ENCODE assay signal across 1 cellular context in the genomic region with DNA sequence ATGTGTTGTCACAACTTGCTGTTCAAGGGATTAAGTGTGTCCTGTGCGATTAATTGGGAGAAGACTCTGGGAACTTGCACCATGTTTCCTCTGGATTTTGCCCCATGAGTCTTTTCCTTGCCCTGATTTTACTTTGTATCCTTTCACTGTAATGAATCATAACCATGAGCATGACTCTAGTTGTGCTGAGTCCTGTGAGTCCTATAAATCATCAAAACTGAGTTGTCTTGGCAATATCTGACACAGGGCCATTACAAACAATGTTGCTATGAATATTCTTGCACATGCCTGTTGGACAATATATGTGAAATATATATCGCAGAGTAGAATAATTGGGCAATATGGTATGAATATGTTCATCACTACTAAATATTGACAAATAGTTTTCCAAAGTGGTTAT.
TF ChIP-seq lines count a peak whose summit lies in the region.

No MANE protein-coding gene starts in this region.

TF ChIP-seq in WTC11, 78 proteins besides CTCF, POLR2A, EP300 and RAD21 (continued from another document):
- TF ChIP-seq, protein P1, sequence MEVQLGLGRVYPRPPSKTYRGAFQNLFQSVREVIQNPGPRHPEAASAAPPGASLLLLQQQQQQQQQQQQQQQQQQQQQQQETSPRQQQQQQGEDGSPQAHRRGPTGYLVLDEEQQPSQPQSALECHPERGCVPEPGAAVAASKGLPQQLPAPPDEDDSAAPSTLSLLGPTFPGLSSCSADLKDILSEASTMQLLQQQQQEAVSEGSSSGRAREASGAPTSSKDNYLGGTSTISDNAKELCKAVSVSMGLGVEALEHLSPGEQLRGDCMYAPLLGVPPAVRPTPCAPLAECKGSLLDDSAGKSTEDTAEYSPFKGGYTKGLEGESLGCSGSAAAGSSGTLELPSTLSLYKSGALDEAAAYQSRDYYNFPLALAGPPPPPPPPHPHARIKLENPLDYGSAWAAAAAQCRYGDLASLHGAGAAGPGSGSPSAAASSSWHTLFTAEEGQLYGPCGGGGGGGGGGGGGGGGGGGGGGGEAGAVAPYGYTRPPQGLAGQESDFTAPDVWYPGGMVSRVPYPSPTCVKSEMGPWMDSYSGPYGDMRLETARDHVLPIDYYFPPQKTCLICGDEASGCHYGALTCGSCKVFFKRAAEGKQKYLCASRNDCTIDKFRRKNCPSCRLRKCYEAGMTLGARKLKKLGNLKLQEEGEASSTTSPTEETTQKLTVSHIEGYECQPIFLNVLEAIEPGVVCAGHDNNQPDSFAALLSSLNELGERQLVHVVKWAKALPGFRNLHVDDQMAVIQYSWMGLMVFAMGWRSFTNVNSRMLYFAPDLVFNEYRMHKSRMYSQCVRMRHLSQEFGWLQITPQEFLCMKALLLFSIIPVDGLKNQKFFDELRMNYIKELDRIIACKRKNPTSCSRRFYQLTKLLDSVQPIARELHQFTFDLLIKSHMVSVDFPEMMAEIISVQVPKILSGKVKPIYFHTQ (CRISPR knock-in tag; IDR thresholded peaks at IDR 0.05): no peak
- no peak for TF ChIP-seq CBFB (CRISPR knock-in tag; IDR thresholded peaks at IDR 0.05; ENCODE audit: low read depth)
- TF ChIP-seq, protein P2, sequence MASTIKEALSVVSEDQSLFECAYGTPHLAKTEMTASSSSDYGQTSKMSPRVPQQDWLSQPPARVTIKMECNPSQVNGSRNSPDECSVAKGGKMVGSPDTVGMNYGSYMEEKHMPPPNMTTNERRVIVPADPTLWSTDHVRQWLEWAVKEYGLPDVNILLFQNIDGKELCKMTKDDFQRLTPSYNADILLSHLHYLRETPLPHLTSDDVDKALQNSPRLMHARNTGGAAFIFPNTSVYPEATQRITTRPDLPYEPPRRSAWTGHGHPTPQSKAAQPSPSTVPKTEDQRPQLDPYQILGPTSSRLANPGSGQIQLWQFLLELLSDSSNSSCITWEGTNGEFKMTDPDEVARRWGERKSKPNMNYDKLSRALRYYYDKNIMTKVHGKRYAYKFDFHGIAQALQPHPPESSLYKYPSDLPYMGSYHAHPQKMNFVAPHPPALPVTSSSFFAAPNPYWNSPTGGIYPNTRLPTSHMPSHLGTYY (CRISPR knock-in tag; IDR thresholded peaks at IDR 0.05): no peak
- TF ChIP-seq, protein P3, sequence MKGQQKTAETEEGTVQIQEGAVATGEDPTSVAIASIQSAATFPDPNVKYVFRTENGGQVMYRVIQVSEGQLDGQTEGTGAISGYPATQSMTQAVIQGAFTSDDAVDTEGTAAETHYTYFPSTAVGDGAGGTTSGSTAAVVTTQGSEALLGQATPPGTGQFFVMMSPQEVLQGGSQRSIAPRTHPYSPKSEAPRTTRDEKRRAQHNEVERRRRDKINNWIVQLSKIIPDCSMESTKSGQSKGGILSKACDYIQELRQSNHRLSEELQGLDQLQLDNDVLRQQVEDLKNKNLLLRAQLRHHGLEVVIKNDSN (CRISPR knock-in tag; IDR thresholded peaks at IDR 0.05): no peak
- no peak for TF ChIP-seq ZNF396 (CRISPR knock-in tag; IDR thresholded peaks at IDR 0.05; ENCODE audit: borderline replicate concordance)
- TF ChIP-seq ELF4 (CRISPR knock-in tag; IDR thresholded peaks at IDR 0.05; ENCODE audit: low read depth): no peak
- no peak for TF ChIP-seq ETV6 (CRISPR knock-in tag; IDR thresholded peaks at IDR 0.05)
- TF ChIP-seq, protein P4, sequence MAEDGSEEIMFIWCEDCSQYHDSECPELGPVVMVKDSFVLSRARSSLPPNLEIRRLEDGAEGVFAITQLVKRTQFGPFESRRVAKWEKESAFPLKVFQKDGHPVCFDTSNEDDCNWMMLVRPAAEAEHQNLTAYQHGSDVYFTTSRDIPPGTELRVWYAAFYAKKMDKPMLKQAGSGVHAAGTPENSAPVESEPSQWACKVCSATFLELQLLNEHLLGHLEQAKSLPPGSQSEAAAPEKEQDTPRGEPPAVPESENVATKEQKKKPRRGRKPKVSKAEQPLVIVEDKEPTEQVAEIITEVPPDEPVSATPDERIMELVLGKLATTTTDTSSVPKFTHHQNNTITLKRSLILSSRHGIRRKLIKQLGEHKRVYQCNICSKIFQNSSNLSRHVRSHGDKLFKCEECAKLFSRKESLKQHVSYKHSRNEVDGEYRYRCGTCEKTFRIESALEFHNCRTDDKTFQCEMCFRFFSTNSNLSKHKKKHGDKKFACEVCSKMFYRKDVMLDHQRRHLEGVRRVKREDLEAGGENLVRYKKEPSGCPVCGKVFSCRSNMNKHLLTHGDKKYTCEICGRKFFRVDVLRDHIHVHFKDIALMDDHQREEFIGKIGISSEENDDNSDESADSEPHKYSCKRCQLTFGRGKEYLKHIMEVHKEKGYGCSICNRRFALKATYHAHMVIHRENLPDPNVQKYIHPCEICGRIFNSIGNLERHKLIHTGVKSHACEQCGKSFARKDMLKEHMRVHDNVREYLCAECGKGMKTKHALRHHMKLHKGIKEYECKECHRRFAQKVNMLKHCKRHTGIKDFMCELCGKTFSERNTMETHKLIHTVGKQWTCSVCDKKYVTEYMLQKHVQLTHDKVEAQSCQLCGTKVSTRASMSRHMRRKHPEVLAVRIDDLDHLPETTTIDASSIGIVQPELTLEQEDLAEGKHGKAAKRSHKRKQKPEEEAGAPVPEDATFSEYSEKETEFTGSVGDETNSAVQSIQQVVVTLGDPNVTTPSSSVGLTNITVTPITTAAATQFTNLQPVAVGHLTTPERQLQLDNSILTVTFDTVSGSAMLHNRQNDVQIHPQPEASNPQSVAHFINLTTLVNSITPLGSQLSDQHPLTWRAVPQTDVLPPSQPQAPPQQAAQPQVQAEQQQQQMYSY (CRISPR knock-in tag; IDR thresholded peaks at IDR 0.05): no peak
